Comparison of ENCODE assay signal across 1 cellular context in genomic region chr12:2922329-2922728, GRCh38.
TF ChIP-seq lines count a peak whose summit lies in the region.

No MANE protein-coding gene starts in this region.

TF ChIP-seq in GM12878, 131 proteins besides CTCF, POLR2A, EP300 and RAD21:
- TF ChIP-seq CEBPB (IDR thresholded peaks at IDR 0.05; ENCODE audit: borderline replicate concordance in 1 of 2, low read depth in 2 of 2, low read length in 2 of 2) (no peak), PKNOX1 (IDR thresholded peaks at IDR 0.05) (peak; percentile 56; the same call in 1 of the 2 replicates)
